Comparison of ENCODE assay signal across 23 cellular contexts in the genomic region with DNA sequence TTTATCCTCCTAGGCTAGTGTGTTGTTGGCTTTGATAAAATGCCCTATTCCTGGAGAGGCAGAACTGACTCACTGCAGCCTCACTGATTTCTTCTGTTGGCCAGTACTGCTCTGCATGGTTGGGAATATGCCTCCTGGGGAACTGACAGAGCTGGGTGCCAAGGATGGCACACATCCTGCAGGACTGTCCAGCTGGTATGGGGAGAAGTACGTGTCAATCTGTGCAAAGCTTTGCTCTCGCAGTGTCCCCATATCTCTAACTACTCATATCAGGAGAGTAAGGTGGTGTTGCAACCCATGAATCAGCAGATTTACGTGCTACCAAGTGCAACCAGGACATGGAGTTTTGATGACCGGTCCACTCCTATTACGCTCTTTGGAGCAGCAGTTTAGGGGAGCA.
DNase-seq lines count a peak whose midpoint lies in the region; ATAC-seq, FAIRE-seq and TF ChIP-seq lines count a peak whose summit lies in the region.
"Had no signal": no experiment of that assay in that cellular context is flagged by ENCODE, and none has a peak within 500 bp of the region (broad histone marks: within the 10 kb centered on the region; RNA-seq: fewer than 3 reads in every experiment).

No MANE protein-coding gene starts in this region.

- H3K56ac ChIP-seq in H9 (ENCODE audit: insufficient read length, low read depth, low read length): no peak overlapping the region

- DNase-seq in right lobe of liver: no peak
- no peak for DNase-seq in HepG2 (ENCODE audit: low spot score)
- no peak for DNase-seq in K562 (ENCODE audit: extremely low read depth in 1 of 4, low spot score in 3 of 4)
- DNase-seq in iris pigment epithelial cell (ENCODE audit: low read depth): peak; percentile 87
- DNase-seq in aorta: no peak
- no peak for DNase-seq in H9
- DNase-seq: activated CD4-positive, CD25-positive, alpha-beta regulatory T cell treated with anti-CD3 and anti-CD28 coated beads, Interleukin-2, amount 50 U/mL, for 72 hours; CD8-positive, alpha-beta T cell; DND-41; endodermal cell; NCI-H2029 treated with DMSO at 0.1 percent for 48 hours; NCI-H510A; SHP77 treated with DMSO at 0.1 percent for 48 hours; stimulated activated naive CD4-positive, alpha-beta T cell treated with Interleukin-2 at 50 U/mL for 16 hours had no signal

- POLR2A ChIA-PET in HepG2 (lab: Yijun Ruan, JAX): no interaction called here
- POLR2A ChIA-PET in K562 (lab: Yijun Ruan, JAX): interaction anchor here (0.6 kb wide), 1 partner anchor 392 kb away, joined by 4 read pairs; no protein-coding TSS in a partner anchor

- no peaks in the 10 kb centered on the region for H3K23me2 ChIP-seq in H9 (ENCODE audit: insufficient read length, low read depth, low read length, poor library complexity, severe bottlenecking)

- H3K27me3 ChIP-seq in right lobe of liver (no peaks in the 10 kb centered on the region), HepG2 (ENCODE audit: control insufficient read depth in 1 of 2, insufficient read depth in 2 of 2, low read length in 2 of 2) (no peaks in the 10 kb centered on the region; a peak in 1 of 5 replicates), K562 (ENCODE audit: control insufficient read depth in 2 of 2, insufficient read depth in 2 of 2, low read length in 2 of 2) (no peaks in the 10 kb centered on the region), aorta (ENCODE audit: control insufficient read depth in 1 of 2, insufficient read depth in 2 of 2, low read length in 1 of 2) (no peaks in the 10 kb centered on the region), H9 (ENCODE audit: insufficient read depth, low read length) (no peaks in the 10 kb centered on the region)
- H3K27me3 ChIP-seq: adrenal gland had no signal

- no peak overlapping the region for H2BK15ac ChIP-seq in H9 (ENCODE audit: low read depth, low read length)

- H4K20me1 ChIP-seq in HepG2 (ENCODE audit: insufficient read depth, low read length): no peaks in the 10 kb centered on the region
- no peaks in the 10 kb centered on the region for H4K20me1 ChIP-seq in K562 (replicated peaks; ENCODE audit: control insufficient read depth, insufficient read depth, low read length)
- H4K20me1 ChIP-seq in H9 (ENCODE audit: control insufficient read depth, insufficient read depth, insufficient read length): no peaks in the 10 kb centered on the region

- H3K14ac ChIP-seq in H9 (ENCODE audit: insufficient read depth, low read length): no peak overlapping the region

- in situ Hi-C loops in HepG2 (cut with HindIII; ENCODE audit: extremely low pct_ligation_motif_present, low pct_unique_long_range_greater_than_20kb): no loop called here
- in situ Hi-C loops in K562 (cut with MboI): no loop called here

- no peak overlapping the region for H2BK120ac ChIP-seq in H9 (ENCODE audit: low read depth, low read length, poor library complexity, severe bottlenecking)

- H3K4me2 ChIP-seq in HepG2 (ENCODE audit: low read depth, low read length) (no peak overlapping the region), K562 (ENCODE audit: insufficient read depth, low read length) (no peak overlapping the region), H9 (ENCODE audit: insufficient read depth, insufficient read length, low read length) (no peak overlapping the region)

- peaks cover 0 to 7% (median 0%) of the 10 kb centered on the region in 3 experiments; a peak in 2 of 7 replicates for H3K36me3 Mint-ChIP-seq in H9 (ENCODE audit: insufficient read depth in 1 of 3, low read depth in 3 of 3)
- H3K36me3 Mint-ChIP-seq: CD8-positive, alpha-beta T cell; memory B cell; natural killer cell treated with Interleukin-12 subunit alpha and Interleukin-12 subunit beta and Interleukin-15 and Interleukin-18, amount 100 ng/mL, for 72 hours; type B pancreatic cell had no signal

- no peak overlapping the region for H3K23ac ChIP-seq in H9 (ENCODE audit: insufficient read length, low read depth, low read length)

- TF ChIP-seq CTCF in right lobe of liver (IDR thresholded peaks at IDR 0.05): no peak
- TF ChIP-seq CTCF in HepG2 (CRISPR knock-in tag; IDR thresholded peaks at IDR 0.05): no peak
- TF ChIP-seq CTCF in K562 (IDR thresholded peaks at IDR 0.05 in 2 of 3, conservative IDR thresholded peaks at IDR 0.05 in 1 of 3; ENCODE audit: insufficient read depth in 2 of 3, low read depth in 1 of 3, low read length in 3 of 3): no peak
- no peak for TF ChIP-seq CTCF in H9 (conservative IDR thresholded peaks at IDR 0.05)

- H3K4me3 ChIP-seq in right lobe of liver: no peak overlapping the region
- no peak overlapping the region for H3K4me3 ChIP-seq in HepG2 (replicated peaks in 1 of 3; ENCODE audit: insufficient read depth in 1 of 3, low read depth in 2 of 3, low read length in 3 of 3)
- H3K4me3 ChIP-seq in K562: no peak overlapping the region
- H3K4me3 ChIP-seq in aorta (ENCODE audit: low read length in 2 of 2): no peak overlapping the region
- H3K4me3 ChIP-seq: adrenal gland had no signal

- H3K36me3 ChIP-seq in right lobe of liver (no peaks in the 10 kb centered on the region), HepG2 (replicated peaks in 1 of 2; ENCODE audit: control insufficient read depth in 1 of 2, insufficient read depth in 2 of 2, low read length in 2 of 2) (no peaks in the 10 kb centered on the region), K562 (ENCODE audit: control insufficient read depth, insufficient read depth, low read length) (no peaks in the 10 kb centered on the region), aorta (ENCODE audit: control insufficient read depth in 1 of 2, insufficient read depth in 2 of 2, low read length in 1 of 2) (no peaks in the 10 kb centered on the region)
- H3K36me3 ChIP-seq: adrenal gland had no signal

- intact Hi-C loops in right lobe of liver (cut with DNase I) (no loop called here), HepG2 (cut with micrococcal nuclease; ENCODE audit: unreplicated experiment) (no loop called here), K562 (cut with micrococcal nuclease) (no loop called here), aorta (cut with DNase I) (no loop called here)

- no peaks in the 10 kb centered on the region; a peak in 1 of 5 replicates for H3K9me3 Mint-ChIP-seq in H9
- H3K9me3 Mint-ChIP-seq: activated T-helper 2 cell treated with anti-CD3 and anti-CD28 coated beads, Interferon-gamma antibody, Interleukin-2, Interleukin-4, amounts not matched to agents 10 μg/mL and 5 μg/mL and 100 μg/mL, durations not matched to agents 14 hours and 24 hours and 36 hours; endodermal cell; memory B cell; T-helper 2 cell treated with Interferon-gamma antibody and Interleukin-4, amounts not matched to agents 5 μg/mL and 100 μg/mL, for 36 hours; type B pancreatic cell had no signal

- peak overlapping the region in 1 of 3 experiments; percentile 40; a peak in 2 of 7 replicates for H3K27ac Mint-ChIP-seq in H9
- H3K27ac Mint-ChIP-seq: activated T-helper 2 cell treated with anti-CD3 and anti-CD28 coated beads, Interferon-gamma antibody, Interleukin-2, Interleukin-4, amounts not matched to agents 10 μg/mL and 5 μg/mL and 100 μg/mL, durations not matched to agents 14 hours and 24 hours and 36 hours; CD8-positive, alpha-beta T cell; endodermal cell; memory B cell; natural killer cell treated with Interleukin-12 subunit alpha and Interleukin-12 subunit beta and Interleukin-15 and Interleukin-18, amount 100 ng/mL, for 72 hours; progenitor cell of endocrine pancreas; T-helper 2 cell treated with Interferon-gamma antibody and Interleukin-4, amounts not matched to agents 5 μg/mL and 100 μg/mL, for 36 hours; type B pancreatic cell had no signal

- H4K91ac ChIP-seq in H9 (ENCODE audit: insufficient read length, low read depth, low read length): no peak overlapping the region

- no peak overlapping the region for H2AFZ ChIP-seq in HepG2 (ENCODE audit: low read length)
- no peak overlapping the region for H2AFZ ChIP-seq in K562 (ENCODE audit: low read depth, low read length)
- H2AFZ ChIP-seq in H9 (ENCODE audit: low read length): no peak overlapping the region

- TF ChIP-seq RAD21 in HepG2 (CRISPR knock-in tag; IDR thresholded peaks at IDR 0.05) (no peak), K562 (CRISPR knock-in tag; conservative IDR thresholded peaks at IDR 0.05 in 1 of 2, IDR thresholded peaks at IDR 0.05 in 1 of 2) (no peak)

- no peak overlapping the region for H2BK5ac ChIP-seq in H9 (ENCODE audit: insufficient read length, low read length)

- H3K9me3 ChIP-seq in right lobe of liver: no peaks in the 10 kb centered on the region
- H3K9me3 ChIP-seq in HepG2 (ENCODE audit: low read length): no peaks in the 10 kb centered on the region
- H3K9me3 ChIP-seq in K562 (replicated peaks; ENCODE audit: control insufficient read depth, insufficient read depth, low read depth, low read length): no peaks in the 10 kb centered on the region
- H3K9me3 ChIP-seq in aorta (ENCODE audit: control insufficient read depth, low read length): no peaks in the 10 kb centered on the region
- H3K9me3 ChIP-seq in H9 (ENCODE audit: control insufficient read depth, low read depth, low read length): no peaks in the 10 kb centered on the region

- peak in 3 of 4 donors; percentile 19 to 57 (median 38) for ATAC-seq in right lobe of liver
- ATAC-seq in HepG2: no peak
- no peak for ATAC-seq in K562
- ATAC-seq in GM21423 (IDR thresholded peaks at IDR 0.05; ENCODE audit: unreplicated experiment): no peak
- ATAC-seq in HG03039 (IDR thresholded peaks at IDR 0.05; ENCODE audit: unreplicated experiment): no peak
- ATAC-seq in aorta (ENCODE audit: low FRiP score): no peak
- ATAC-seq: CD8-positive, alpha-beta T cell; natural killer cell treated with Interleukin-12 subunit alpha and Interleukin-12 subunit beta and Interleukin-15 and Interleukin-18, amount 100 ng/mL, for 72 hours had no signal

- no peaks in the 10 kb centered on the region for H3K79me1 ChIP-seq in H9 (ENCODE audit: insufficient read depth, low read depth, low read length, poor library complexity, severe bottlenecking)

- H2AK5ac ChIP-seq in H9 (ENCODE audit: insufficient read length, low read length): no peak overlapping the region

- 44% methylated on average over 3 of the region's 5 CpGs for WGBS in right lobe of liver (ENCODE audit: insufficient coverage, low coverage, low lambda C conversion rate, missing lambda C conversion rate)
- 37% methylated on average over 3 of the region's 5 CpGs for WGBS in HepG2 (ENCODE audit: low lambda C conversion rate)
- 0% methylated on average over 3 of the region's 5 CpGs for WGBS in K562 (ENCODE audit: insufficient coverage, low coverage, missing lambda C conversion rate)
- WGBS in aorta, 2 donors: 88 to 91% methylated on average over 5 of the region's 5 CpGs
- WGBS in H9 (ENCODE audit: extremely low coverage, insufficient read length, low lambda C conversion rate): no CpG with 5 or more reads among the region's 5 CpGs

- H2BK12ac ChIP-seq in H9 (ENCODE audit: insufficient read length, low read depth, low read length): no peak overlapping the region

- CTCF ChIA-PET in HepG2 (lab: Yijun Ruan, JAX; ENCODE audit: low intra/inter-chr PET ratio, low total read pairs) (no interaction called here), K562 (lab: Yijun Ruan, JAX; ENCODE audit: low intra/inter-chr PET ratio) (no interaction called here)

- H3K4me1 ChIP-seq in right lobe of liver (no peaks in the 10 kb centered on the region), HepG2 (ENCODE audit: insufficient read depth, low read length) (no peaks in the 10 kb centered on the region), K562 (replicated peaks in 1 of 2; ENCODE audit: control insufficient read depth in 2 of 2, insufficient read depth in 2 of 2, low read length in 2 of 2) (no peaks in the 10 kb centered on the region), aorta (ENCODE audit: control insufficient read depth in 1 of 2, insufficient read depth in 2 of 2, low read length in 2 of 2) (peaks cover 2 to 5% of the 10 kb centered on the region in 2 donors), H9 (ENCODE audit: insufficient read depth, low read length) (no peaks in the 10 kb centered on the region)
- H3K4me1 ChIP-seq: adrenal gland had no signal

- no peak overlapping the region for H3K4ac ChIP-seq in H9 (ENCODE audit: low read depth, low read length)

- H3K4me1 Mint-ChIP-seq in H9: no peaks in the 10 kb centered on the region
- H3K4me1 Mint-ChIP-seq: endodermal cell, memory B cell had no signal

- H4K5ac ChIP-seq in H9 (ENCODE audit: insufficient read length, low read depth, low read length): no peak overlapping the region

- no peak for TF ChIP-seq POLR2A in right lobe of liver (IDR thresholded peaks at IDR 0.05)
- no peak for TF ChIP-seq POLR2A in HepG2 (IDR thresholded peaks at IDR 0.05; ENCODE audit: insufficient read depth in 1 of 2, low read depth in 2 of 2, low read length in 2 of 2)
- TF ChIP-seq POLR2A in K562 (conservative IDR thresholded peaks at IDR 0.05): no peak

- TF ChIP-seq EP300 in HepG2 (IDR thresholded peaks at IDR 0.05; ENCODE audit: low read depth in 2 of 2, low read length in 2 of 2) (no peak), HepG2 (CRISPR knock-in tag; IDR thresholded peaks at IDR 0.05; ENCODE audit: borderline replicate concordance) (no peak), K562 (IDR thresholded peaks at IDR 0.05; ENCODE audit: low read length) (no peak)

- H3K79me2 ChIP-seq in HepG2 (ENCODE audit: insufficient read depth, low read length) (no peaks in the 10 kb centered on the region), K562 (ENCODE audit: control insufficient read depth, insufficient read depth, low read length) (no peaks in the 10 kb centered on the region), H9 (ENCODE audit: insufficient read depth, low read length) (no peaks in the 10 kb centered on the region)

- BruUV-seq in HepG2 (replicated peaks; lab: Mats Ljungman, UMichigan): no TSS peak
- BruUV-seq in K562 (replicated peaks; lab: Mats Ljungman, UMichigan): no TSS peak

- no peaks in the 10 kb centered on the region for H3K27me3 Mint-ChIP-seq in H9 (ENCODE audit: low read depth)
- H3K27me3 Mint-ChIP-seq: natural killer cell treated with Interleukin-12 subunit alpha and Interleukin-12 subunit beta and Interleukin-15 and Interleukin-18, amount 100 ng/mL, for 72 hours; progenitor cell of endocrine pancreas; type B pancreatic cell had no signal

- H3K9ac ChIP-seq in HepG2 (ENCODE audit: insufficient read depth, low read depth, low read length) (no peak overlapping the region), K562 (ENCODE audit: insufficient read depth in 1 of 2, low read depth in 2 of 2, low read length in 2 of 2) (no peak overlapping the region), H9 (ENCODE audit: extremely low read depth, insufficient read length, low read length) (no peak overlapping the region)

- H3K18ac ChIP-seq in H9 (ENCODE audit: insufficient read length, low read depth, low read length): no peak overlapping the region

- no peak overlapping the region for H4K8ac ChIP-seq in H9 (replicated peaks; ENCODE audit: insufficient read length, low read depth, low read length)

- FAIRE-seq in HepG2 (lab: Jason Lieb, UNC): no peak
- no peak for FAIRE-seq in K562 (lab: Jason Lieb, UNC)

- H3K4me3 Mint-ChIP-seq in H9: no peak overlapping the region
- H3K4me3 Mint-ChIP-seq: CD8-positive, alpha-beta T cell; endodermal cell; memory B cell; natural killer cell treated with Interleukin-12 subunit alpha and Interleukin-12 subunit beta and Interleukin-15 and Interleukin-18, amount 100 ng/mL, for 72 hours; T-helper 2 cell treated with Interferon-gamma antibody and Interleukin-4, amounts not matched to agents 5 μg/mL and 100 μg/mL, for 36 hours; type B pancreatic cell had no signal

- H3K27ac ChIP-seq in right lobe of liver: no peak overlapping the region
- no peak overlapping the region for H3K27ac ChIP-seq in HepG2 (ENCODE audit: extremely low read length, insufficient read depth, low read length)
- H3K27ac ChIP-seq in K562 (ENCODE audit: extremely low read depth, low read depth, low read length): no peak overlapping the region
- no peak overlapping the region for H3K27ac ChIP-seq in aorta (ENCODE audit: low read depth in 1 of 2, low read length in 2 of 2)
- H3K27ac ChIP-seq in H9 (ENCODE audit: insufficient read length, low read depth, low read length): no peak overlapping the region
- H3K27ac ChIP-seq: adrenal gland had no signal

- no peak overlapping the region for H2BK20ac ChIP-seq in H9 (ENCODE audit: low read depth, low read length, poor library complexity, severe bottlenecking)

- no peak overlapping the region for H3T11ph ChIP-seq in H9 (ENCODE audit: low read length)

- H3K9me1 ChIP-seq in K562 (ENCODE audit: control insufficient read depth, insufficient read depth, low read length): no peaks in the 10 kb centered on the region

Comparison
In these comparisons a context has a peak if more than half of its experiments do, and no peak if none do; other contexts are left out.
1. ATAC-seq: peak in right lobe of liver (3 of 4); none in HepG2 (single experiment), K562 (single experiment), GM21423 (single experiment), HG03039 (single experiment) and aorta (single experiment).